ENCODE assay signal across 18 cellular contexts in genomic region chr13:83681547-83681946, GRCh38.
DNase-seq lines count a peak whose midpoint lies in the region; ATAC-seq and TF ChIP-seq lines count a peak whose summit lies in the region.
"Had no signal": no experiment of that assay in that cellular context is flagged by ENCODE, and none has a peak within 500 bp of the region (broad histone marks: within the 10 kb centered on the region; RNA-seq: fewer than 3 reads in every experiment).

No MANE protein-coding gene starts in this region.

- 68 to 71% (median 68%) methylated on average over 1 of the region's 1 CpG for WGBS in psoas muscle, 3 donors

- H3K9me3 Mint-ChIP-seq in WTC11: peaks cover 5% of the 10 kb centered on the region; the same call in 1 of the 2 replicates
- H3K9me3 Mint-ChIP-seq in neural progenitor cell: no peaks in the 10 kb centered on the region

- POLR2A ChIA-PET in WTC11 (lab: Charles Lee): no interaction called here

- no peak overlapping the region for H3K27ac ChIP-seq in neural progenitor cell
- no peak overlapping the region for H3K27ac ChIP-seq in psoas muscle
- H3K27ac ChIP-seq: BLaER1 had no signal

- H3K4me3 Mint-ChIP-seq in WTC11 (no peak overlapping the region), neural progenitor cell (no peak overlapping the region)
- H3K4me3 Mint-ChIP-seq: CD14-positive monocyte; CD4-positive, alpha-beta memory T cell; CD4-positive, CD25-positive, alpha-beta regulatory T cell; CD8-positive, alpha-beta memory T cell had no signal

- H3K4me3 ChIP-seq in H7 (ENCODE audit: insufficient read depth, low read depth, low read length): no peak overlapping the region
- H3K4me3 ChIP-seq in neural progenitor cell: no peak overlapping the region
- no peak overlapping the region for H3K4me3 ChIP-seq in psoas muscle
- H3K4me3 ChIP-seq: BLaER1 had no signal

- H3K27me3 Mint-ChIP-seq in WTC11 (ENCODE audit: low read depth): no peaks in the 10 kb centered on the region
- no peaks in the 10 kb centered on the region for H3K27me3 Mint-ChIP-seq in neural progenitor cell (ENCODE audit: insufficient read depth, low read depth)
- H3K27me3 Mint-ChIP-seq: CD4-positive, alpha-beta memory T cell; CD4-positive, CD25-positive, alpha-beta regulatory T cell; CD8-positive, alpha-beta memory T cell had no signal

- peaks cover 3% of the 10 kb centered on the region; the same call in 1 of the 2 replicates for H3K4me1 Mint-ChIP-seq in WTC11
- H3K4me1 Mint-ChIP-seq in neural progenitor cell: no peaks in the 10 kb centered on the region
- H3K4me1 Mint-ChIP-seq: CD14-positive monocyte; CD4-positive, alpha-beta memory T cell; CD4-positive, CD25-positive, alpha-beta regulatory T cell; CD8-positive, alpha-beta memory T cell had no signal

- H3K4me2 ChIP-seq in neural progenitor cell: no peak overlapping the region
- H3K4me2 ChIP-seq: BLaER1 had no signal

- TF ChIP-seq CTCF in WTC11 (IDR thresholded peaks at IDR 0.05) (no peak), neural progenitor cell (IDR thresholded peaks at IDR 0.05) (no peak), psoas muscle (IDR thresholded peaks at IDR 0.05) (no peak)

- no peaks in the 10 kb centered on the region for H3K9me3 ChIP-seq in neural progenitor cell (ENCODE audit: low read depth)
- no peaks in the 10 kb centered on the region for H3K9me3 ChIP-seq in psoas muscle
- H3K9me3 ChIP-seq: BE2C, BLaER1 had no signal

- H3K36me3 ChIP-seq in H7 (replicated peaks; ENCODE audit: control insufficient read depth, insufficient read depth, low read length) (no peaks in the 10 kb centered on the region), neural progenitor cell (no peaks in the 10 kb centered on the region), psoas muscle (ENCODE audit: insufficient read depth in 1 of 2, low read depth in 1 of 2) (no peaks in the 10 kb centered on the region)
- H3K36me3 ChIP-seq: BE2C, BLaER1 had no signal

- H2AFZ ChIP-seq in neural progenitor cell (replicated peaks): peak overlapping the region; percentile 18

- ATAC-seq in WTC11 (peak; percentile 30; the same call in 1 of the 2 replicates), psoas muscle (no peak), HG03280 (IDR thresholded peaks at IDR 0.05; ENCODE audit: unreplicated experiment) (no peak), GM21737 (IDR thresholded peaks at IDR 0.05; ENCODE audit: unreplicated experiment) (no peak)

- no peaks in the 10 kb centered on the region for H4K20me1 ChIP-seq in neural progenitor cell (ENCODE audit: low read depth)
- H4K20me1 ChIP-seq: BLaER1 had no signal

- H3K4me1 ChIP-seq in neural progenitor cell (no peaks in the 10 kb centered on the region), psoas muscle (no peaks in the 10 kb centered on the region)
- H3K4me1 ChIP-seq: BE2C, BLaER1 had no signal

- H3F3A ChIP-seq in neural progenitor cell (ENCODE audit: low read depth): no peaks in the 10 kb centered on the region

- CTCF ChIA-PET in WTC11 (lab: Charles Lee): no interaction called here

- intact Hi-C loops in psoas muscle (cut with DNase I): no loop called here

- H3K27me3 ChIP-seq in H7 (ENCODE audit: control insufficient read depth, insufficient read depth, low read length) (no peaks in the 10 kb centered on the region), neural progenitor cell (no peaks in the 10 kb centered on the region), psoas muscle (ENCODE audit: insufficient read depth in 3 of 3, low read length in 2 of 3) (no peaks in the 10 kb centered on the region)
- H3K27me3 ChIP-seq: BE2C, BLaER1 had no signal

- no peak overlapping the region for H3K27ac Mint-ChIP-seq in WTC11
- no peak overlapping the region for H3K27ac Mint-ChIP-seq in neural progenitor cell
- H3K27ac Mint-ChIP-seq: CD14-positive monocyte; CD4-positive, alpha-beta memory T cell; CD4-positive, CD25-positive, alpha-beta regulatory T cell; CD8-positive, alpha-beta memory T cell had no signal

- no peaks in the 10 kb centered on the region for H3K79me2 ChIP-seq in neural progenitor cell (ENCODE audit: low read depth)

- H3K36me3 Mint-ChIP-seq in WTC11 (no peaks in the 10 kb centered on the region), neural progenitor cell (no peaks in the 10 kb centered on the region)
- H3K36me3 Mint-ChIP-seq: CD14-positive monocyte; CD4-positive, alpha-beta memory T cell; CD4-positive, CD25-positive, alpha-beta regulatory T cell; CD8-positive, alpha-beta memory T cell had no signal

- H3K9ac ChIP-seq in neural progenitor cell: no peak overlapping the region
- H3K9ac ChIP-seq: BLaER1 had no signal

- DNase-seq in H7 (peak; percentile 6), WTC11 (ENCODE audit: low spot score) (no peak), neural progenitor cell (ENCODE audit: low spot score) (no peak), psoas muscle (no peak)
- DNase-seq: 8988T; ACHN; BE2C; C1 segment of cervical spinal cord; CD4-positive, alpha-beta memory T cell; CD4-positive, CD25-positive, alpha-beta regulatory T cell; CD8-positive, alpha-beta memory T cell; COR-L47; DMS79 treated with DMSO at 0.1 percent for 48 hours; GF-D8 had no signal

TF ChIP-seq in WTC11, 78 proteins besides CTCF, POLR2A, EP300 and RAD21 (continues in another document):
- no peak for TF ChIP-seq ZMAT4 (CRISPR knock-in tag; IDR thresholded peaks at IDR 0.05)
- TF ChIP-seq ESRRA (CRISPR knock-in tag; IDR thresholded peaks at IDR 0.05; ENCODE audit: borderline replicate concordance): no peak
- no peak for TF ChIP-seq JUN (CRISPR knock-in tag; IDR thresholded peaks at IDR 0.05)
- no peak for TF ChIP-seq E2F5 (CRISPR knock-in tag; IDR thresholded peaks at IDR 0.05)
- TF ChIP-seq E2F1 (CRISPR knock-in tag; IDR thresholded peaks at IDR 0.05): no peak
- no peak for TF ChIP-seq EMX1 (CRISPR knock-in tag; IDR thresholded peaks at IDR 0.05)
- TF ChIP-seq USF2 (CRISPR knock-in tag; IDR thresholded peaks at IDR 0.05): no peak
- TF ChIP-seq ZNF232 (CRISPR knock-in tag; IDR thresholded peaks at IDR 0.05): no peak
- no peak for TF ChIP-seq NR1H2 (CRISPR knock-in tag; IDR thresholded peaks at IDR 0.05)
- no peak for TF ChIP-seq PRDM15 (CRISPR knock-in tag; IDR thresholded peaks at IDR 0.05)
- no peak for TF ChIP-seq NR3C1 (CRISPR knock-in tag; conservative IDR thresholded peaks at IDR 0.05; ENCODE audit: low read depth)
